ENCODE assay signal across 30 cellular contexts in the genomic region with DNA sequence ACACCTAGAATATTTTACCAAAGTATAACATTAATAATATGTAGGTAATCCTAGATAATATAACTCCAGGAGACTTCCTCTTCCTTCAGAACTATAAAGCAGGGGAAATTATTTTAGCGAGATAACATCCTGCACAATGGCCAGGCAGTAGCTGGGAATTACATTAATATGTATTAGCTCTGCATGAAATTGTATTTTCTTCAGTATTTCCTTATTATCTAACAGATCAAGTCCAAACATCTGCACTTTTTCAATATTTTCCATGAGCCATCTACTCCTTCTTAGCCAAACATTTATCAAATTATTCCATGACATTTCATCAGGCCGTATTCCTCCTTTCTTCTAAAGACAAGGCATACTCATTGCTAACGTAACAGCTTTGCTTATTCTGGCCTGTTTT.
"Had no signal": no experiment of that assay in that cellular context is flagged by ENCODE, and none has a peak within 500 bp of the region (broad histone marks: within the 10 kb centered on the region; RNA-seq: fewer than 3 reads in every experiment).

No MANE protein-coding gene starts in this region.

- H3K4me1 ChIP-seq: adrenal gland, ascending aorta had no signal

- ATAC-seq: activated CD8-positive, alpha-beta T cell treated with anti-CD3 and anti-CD28 coated beads for 36 hours; activated naive CD4-positive, alpha-beta T cell treated with anti-CD3 and anti-CD28 coated beads, Interleukin-2, amount 50 U/mL, for 72 hours; activated T-cell treated with anti-CD3 and anti-CD28 coated beads, Interleukin-2, amount 50 U/mL, for 4 hours; activated T-cell treated with anti-CD3 and anti-CD28 coated beads, Interleukin-2, amount 50 U/mL, for 72 hours; activated T-helper 17 cell treated with anti-CD3 and anti-CD28 coated beads, Interleukin-2, amount 50 U/mL, for 72 hours had no signal

- H3K4me3 ChIP-seq: adrenal gland, ascending aorta, cardiac muscle cell had no signal

- H3K36me3 ChIP-seq: adrenal gland, ascending aorta, cardiac muscle cell had no signal

- H3K9me3 ChIP-seq: adrenal gland, ascending aorta had no signal

- DNase-seq: activated B cell treated with CpG ODN at 0.5 μM for 24 hours; activated CD4-positive, alpha-beta memory T cell treated with anti-CD3 and anti-CD28 coated beads for 36 hours; activated CD4-positive, alpha-beta T cell treated with anti-CD3 and anti-CD28 coated beads for 4 hours; activated CD4-positive, alpha-beta T cell treated with anti-CD3 and anti-CD28 coated beads, Interleukin-2, amount 10 ng/mL, durations not matched to agents 24 days and 14 days; activated CD4-positive, alpha-beta T cell treated with anti-CD3 and anti-CD28 coated beads, Interleukin-2, amount 50 U/mL, for 1 hour; activated CD4-positive, alpha-beta T cell treated with anti-CD3 and anti-CD28 coated beads, Interleukin-2, amount 50 U/mL, for 4 hours; activated CD4-positive, CD25-positive, alpha-beta regulatory T cell treated with anti-CD3 and anti-CD28 coated beads, Interleukin-2, amount 50 U/mL, for 72 hours; activated CD8-positive, alpha-beta memory T cell treated with anti-CD3 and anti-CD28 coated beads, Interleukin-2, amount 50 U/mL, for 4 hours; activated CD8-positive, alpha-beta T cell treated with anti-CD3 and anti-CD28 coated beads for 36 hours; activated effector memory CD4-positive, alpha-beta T cell treated with anti-CD3 and anti-CD28 coated beads, Interleukin-2, amount 50 U/mL, for 16 hours; activated gamma-delta T cell treated with Interleukin-2 at 50 U/mL for 16 hours; activated naive CD4-positive, alpha-beta T cell; activated naive CD4-positive, alpha-beta T cell treated with anti-CD3 and anti-CD28 coated beads for 36 hours; activated naive CD4-positive, alpha-beta T cell treated with anti-CD3 and anti-CD28 coated beads, Interleukin-2, amount 50 U/mL, for 16 hours; activated naive CD8-positive, alpha-beta T cell treated with anti-CD3 and anti-CD28 coated beads for 36 hours; activated T-cell treated with anti-CD3 and anti-CD28 coated beads for 4 hours; activated T-cell treated with anti-CD3 and anti-CD28 coated beads, Interleukin-2, amount 50 U/mL, for 1 hour; activated T-cell treated with anti-CD3 and anti-CD28 coated beads, Interleukin-2, amount 50 U/mL, for 4 hours; activated T-cell treated with anti-CD3 and anti-CD28 coated beads, Interleukin-2, amount 50 U/mL, for 72 hours; adrenal gland; amniotic stem cell; caudate nucleus; cerebellar nuclear complex; T-helper 2 cell; T-helper 9 cell had no signal

- H3K27ac ChIP-seq: adrenal gland, ascending aorta, cardiac muscle cell, VCaP had no signal

- H3K27me3 ChIP-seq: adrenal gland, ascending aorta, cardiac muscle cell had no signal
